In genomic region chr9:109556061-109556460, GRCh38 we compare ENCODE assay signal across 20 cellular contexts. TPM values are rescaled to one million over a fixed set of nuclear protein-coding genes. Genes with fewer than 3 reads are reported as not detected.
DNase-seq lines count a peak whose midpoint lies in the region; ATAC-seq, FAIRE-seq and TF ChIP-seq lines count a peak whose summit lies in the region.
"Had no signal": no experiment of that assay in that cellular context is flagged by ENCODE, and none has a peak within 500 bp of the region (broad histone marks: within the 10 kb centered on the region; RNA-seq: fewer than 3 reads in every experiment).

No MANE protein-coding gene starts in this region.

- H3K9me3 ChIP-seq in HUES64 (ENCODE audit: insufficient read depth, low read depth, low read length) (no peaks in the 10 kb centered on the region), mammary epithelial cell (replicated peaks; ENCODE audit: insufficient read depth, low read length) (no peaks in the 10 kb centered on the region), keratinocyte (ENCODE audit: control insufficient read depth, low read depth, low read length) (no peaks in the 10 kb centered on the region), suprapubic skin (no peaks in the 10 kb centered on the region)
- H3K9me3 ChIP-seq: mucosa of descending colon had no signal

- CTCF ChIA-PET in mammary epithelial cell (lab: Charles Lee; ENCODE audit: low non-redundant PET), result interaction anchor here (0.7 kb wide), 1 partner anchor 401 kb away, joined by 3 read pairs; no protein-coding TSS in a partner anchor

- ATAC-seq in HG03571 (IDR thresholded peaks at IDR 0.05; ENCODE audit: unreplicated experiment), result no peak
- ATAC-seq in activated T-helper 17 cell treated with anti-CD3 and anti-CD28 coated beads, Interleukin-2, amount 50 U/mL, for 72 hours (replicated peaks), result no peak
- no peak for ATAC-seq in HG03342 (IDR thresholded peaks at IDR 0.05; ENCODE audit: unreplicated experiment)
- ATAC-seq: mucosa of descending colon had no signal

- no peak overlapping the region for H3K9ac ChIP-seq in HUES64 (ENCODE audit: low read depth, low read length)
- no peak overlapping the region for H3K9ac ChIP-seq in mammary epithelial cell (ENCODE audit: insufficient read depth, low read length)
- H3K9ac ChIP-seq in keratinocyte (ENCODE audit: control insufficient read depth, extremely low read depth, insufficient read depth, low read length), result no peak overlapping the region
- H3K9ac ChIP-seq: GM23248 had no signal

- H4K20me1 ChIP-seq in mammary epithelial cell (ENCODE audit: insufficient read depth, low read length) (no peaks in the 10 kb centered on the region), keratinocyte (ENCODE audit: control insufficient read depth, extremely low read depth, insufficient read depth, low read length) (no peaks in the 10 kb centered on the region)

- H3K9me1 ChIP-seq in keratinocyte (ENCODE audit: control insufficient read depth, extremely low read depth, insufficient read depth, low read length), result no peaks in the 10 kb centered on the region

- dilution Hi-C loops in mammary epithelial cell (cut with HindIII; ENCODE audit: low sequenced_read_pairs) (no loop called here), keratinocyte (cut with MboI; ENCODE audit: extremely low pct_ligation_motif_present, low sequenced_read_pairs) (no loop called here)

- TF ChIP-seq CTCF in mammary epithelial cell (conservative IDR thresholded peaks at IDR 0.05 in 1 of 2, IDR thresholded peaks at IDR 0.05 in 1 of 2; ENCODE audit: extremely low read depth in 1 of 2, insufficient read depth in 1 of 2, low read depth in 1 of 2, low read length in 2 of 2) (no peak), keratinocyte (optimal IDR thresholded peaks at IDR 0.05 in 1 of 3, IDR thresholded peaks at IDR 0.05 in 1 of 3, conservative IDR thresholded peaks at IDR 0.05 in 1 of 3; ENCODE audit: extremely low read depth in 1 of 3, insufficient read depth in 2 of 3, low read length in 3 of 3) (no peak), suprapubic skin (IDR thresholded peaks at IDR 0.05) (no peak)

- no peak overlapping the region for H3K4me3 ChIP-seq in HUES64 (ENCODE audit: low read length)
- no peak overlapping the region for H3K4me3 ChIP-seq in mammary epithelial cell (replicated peaks in 1 of 3; ENCODE audit: insufficient read depth in 1 of 3, low read depth in 2 of 3, low read length in 3 of 3)
- peak overlapping the region in 1 of 3 experiments; percentile 7 for H3K4me3 ChIP-seq in keratinocyte (ENCODE audit: control insufficient read depth in 2 of 3, extremely low read depth in 1 of 3, insufficient read depth in 2 of 3, low read depth in 1 of 3, low read length in 3 of 3)
- no peak overlapping the region for H3K4me3 ChIP-seq in suprapubic skin
- H3K4me3 ChIP-seq: GM23248, mucosa of descending colon had no signal

- no peaks in the 10 kb centered on the region for H3K9me3 Mint-ChIP-seq in activated T-helper 17 cell treated with anti-CD3 and anti-CD28 coated beads, Interleukin-2, amount 50 U/mL, for 72 hours
- H3K9me3 Mint-ChIP-seq: activated CD4-positive, alpha-beta T cell treated with anti-CD3 and anti-CD28 coated beads, Interleukin-2, amount 10 ng/mL, durations not matched to agents 24 days and 14 days had no signal

- no peaks in the 10 kb centered on the region for H3K36me3 ChIP-seq in HUES64 (ENCODE audit: insufficient read depth, low read length)
- no peaks in the 10 kb centered on the region for H3K36me3 ChIP-seq in mammary epithelial cell (ENCODE audit: insufficient read depth, low read length)
- H3K36me3 ChIP-seq in keratinocyte (ENCODE audit: control insufficient read depth in 2 of 2, extremely low read depth in 1 of 2, insufficient read depth in 2 of 2, low read length in 2 of 2), result no peaks in the 10 kb centered on the region
- no peaks in the 10 kb centered on the region for H3K36me3 ChIP-seq in suprapubic skin

- H3K27me3 ChIP-seq in HUES64 (ENCODE audit: insufficient read depth, low read length) (no peaks in the 10 kb centered on the region), mammary epithelial cell (ENCODE audit: insufficient read depth, low read length) (no peaks in the 10 kb centered on the region), keratinocyte (ENCODE audit: control insufficient read depth, extremely low read depth, insufficient read depth, low read length) (no peaks in the 10 kb centered on the region), suprapubic skin (no peaks in the 10 kb centered on the region)

- H3K79me2 ChIP-seq in mammary epithelial cell (ENCODE audit: insufficient read depth, low read length), result no peaks in the 10 kb centered on the region
- no peaks in the 10 kb centered on the region for H3K79me2 ChIP-seq in keratinocyte (ENCODE audit: control insufficient read depth, insufficient read depth, low read length)

- intact Hi-C loops in mammary epithelial cell (cut with micrococcal nuclease), result loop anchor here (1.0 to 2.0 kb wide), 3 partner anchors 19 to 83 kb away; no protein-coding TSS in a partner anchor

- H3K4me3 Mint-ChIP-seq in activated T-helper 17 cell treated with anti-CD3 and anti-CD28 coated beads, Interleukin-2, amount 50 U/mL, for 72 hours, result no peak overlapping the region
- H3K4me3 Mint-ChIP-seq: activated CD4-positive, alpha-beta T cell treated with anti-CD3 and anti-CD28 coated beads, Interleukin-2, amount 10 ng/mL, durations not matched to agents 24 days and 14 days had no signal

- H3K27me3 Mint-ChIP-seq in activated T-helper 17 cell treated with anti-CD3 and anti-CD28 coated beads, Interleukin-2, amount 50 U/mL, for 72 hours, result peaks cover 19% of the 10 kb centered on the region

- no peak for TF ChIP-seq POLR2A in suprapubic skin (IDR thresholded peaks at IDR 0.05)

- FAIRE-seq in keratinocyte (lab: Jason Lieb, UNC), result peak; percentile 100

- WGBS in HUES64, result 36% methylated on average over 4 of the region's 4 CpGs
- 5% methylated on average over 4 of the region's 4 CpGs for WGBS in mammary epithelial cell (ENCODE audit: low coverage, missing lambda C conversion rate)
- WGBS in suprapubic skin, result 31% methylated on average over 4 of the region's 4 CpGs

- H3K36me3 Mint-ChIP-seq in activated T-helper 17 cell treated with anti-CD3 and anti-CD28 coated beads, Interleukin-2, amount 50 U/mL, for 72 hours (ENCODE audit: low read depth), result no peaks in the 10 kb centered on the region

- DNase-seq in mammary epithelial cell, result peak; percentile 97
- DNase-seq in keratinocyte (ENCODE audit: low read depth, low spot score), result peak; percentile 89
- DNase-seq in suprapubic skin (ENCODE audit: low spot score in 2 of 2), result no peak
- DNase-seq in cerebellum (ENCODE audit: low spot score), result no peak
- DNase-seq: activated CD4-positive, alpha-beta T cell treated with anti-CD3 and anti-CD28 coated beads, Interleukin-2, amount 10 ng/mL, durations not matched to agents 24 days and 14 days; activated T-cell treated with anti-CD3 and anti-CD28 coated beads, Interleukin-2, amount 50 U/mL, for 48 hours; AML-193; cortex of kidney; GM23248; Karpas-422; NCI-H1694; NCI-H526 treated with DMSO at 0.1 percent for 48 hours; RPMI8226; stimulated activated CD4-positive, alpha-beta T cell treated with anti-CD3 and anti-CD28 coated beads, Interleukin-12 subunit alpha, Interleukin-12 subunit beta, amount 100 ng/mL, for 4 hours; T-helper 2 cell had no signal

- H3K27ac ChIP-seq in HUES64 (ENCODE audit: low read depth, low read length) (peak overlapping the region; percentile 11; the same call in 1 of the 2 replicates), mammary epithelial cell (ENCODE audit: insufficient read depth, low read depth, low read length) (peak overlapping the region; percentile 90), keratinocyte (ENCODE audit: control insufficient read depth, insufficient read depth, low read length) (peak overlapping the region; percentile 75), suprapubic skin (peak overlapping the region; percentile 78)
- H3K27ac ChIP-seq: GM23248 had no signal

- TF ChIP-seq EP300 in suprapubic skin (IDR thresholded peaks at IDR 0.05), result no peak

- H2AFZ ChIP-seq in mammary epithelial cell (ENCODE audit: low read depth, low read length), result peak overlapping the region; percentile 1
- no peak overlapping the region for H2AFZ ChIP-seq in keratinocyte (ENCODE audit: control insufficient read depth, low read length)
- H2AFZ ChIP-seq: GM23248 had no signal

- in situ Hi-C loops in mammary epithelial cell (cut with MboI; ENCODE audit: low sequenced_read_pairs in 2 of 2), result loop anchor here in 1 of 2 donors (25.0 kb wide), 1 partner anchor 506 kb away; no protein-coding TSS in a partner anchor

- no peak overlapping the region for H3K27ac Mint-ChIP-seq in activated T-helper 17 cell treated with anti-CD3 and anti-CD28 coated beads, Interleukin-2, amount 50 U/mL, for 72 hours
- H3K27ac Mint-ChIP-seq: activated CD4-positive, alpha-beta T cell treated with anti-CD3 and anti-CD28 coated beads, Interleukin-2, amount 10 ng/mL, durations not matched to agents 24 days and 14 days had no signal

- no peaks in the 10 kb centered on the region for H3K4me1 Mint-ChIP-seq in activated T-helper 17 cell treated with anti-CD3 and anti-CD28 coated beads, Interleukin-2, amount 50 U/mL, for 72 hours
- H3K4me1 Mint-ChIP-seq: activated CD4-positive, alpha-beta T cell treated with anti-CD3 and anti-CD28 coated beads, Interleukin-2, amount 10 ng/mL, durations not matched to agents 24 days and 14 days had no signal

- H3K4me2 ChIP-seq in mammary epithelial cell (ENCODE audit: insufficient read depth, low read depth, low read length) (peak overlapping the region; percentile 55), keratinocyte (ENCODE audit: control insufficient read depth, extremely low read depth, insufficient read depth, low read depth, low read length) (peak overlapping the region; percentile 66)

- H3K4me1 ChIP-seq in HUES64 (ENCODE audit: insufficient read depth, low read length) (peaks cover 28% of the 10 kb centered on the region), mammary epithelial cell (ENCODE audit: insufficient read depth, low read length) (peaks cover 52% of the 10 kb centered on the region), keratinocyte (ENCODE audit: control insufficient read depth, extremely low read depth, insufficient read depth, low read length) (peaks cover 57% of the 10 kb centered on the region), suprapubic skin (peaks cover 35% of the 10 kb centered on the region)

- BruUV-seq in mammary epithelial cell (replicated peaks; lab: Mats Ljungman, UMichigan), result no TSS peak

RNA-seq across cellular contexts. Expression of gene PTPN3, which starts 58.0 kb away (rescaled TPM):
- polyA plus RNA-seq in HUES64 (2013, experiment 1 of 2), result 0.65 TPM
- 0.95 TPM for polyA plus RNA-seq in HUES64 (2013, experiment 2 of 2)
- total RNA-seq in mammary epithelial cell, result 10 to 100 TPM; 23.0 to 41.8 TPM
- polyA plus RNA-seq in mammary epithelial cell, result 18.2 TPM
- 31.8 TPM for polyA minus RNA-seq in mammary epithelial cell
- 15.9 to 20.6 TPM (median 19.9 TPM) in 3 replicates for polyA plus RNA-seq in keratinocyte
- 8.3 TPM for polyA plus RNA-seq in keratinocyte (2011; ENCODE audit: low read depth)
- 15.4 and 21.3 TPM in 2 replicates for polyA plus RNA-seq in keratinocyte (2011; cell fraction: cytosol; rRNA removed)
- 34.5 and 35.5 TPM in 2 replicates for polyA plus RNA-seq in keratinocyte (2011; cell fraction: nucleus; rRNA removed)
- polyA plus RNA-seq in keratinocyte (2012; ENCODE audit: low replicate concordance), result 13.4 and 15.9 TPM in 2 replicates
- polyA minus RNA-seq in keratinocyte, result 24.3 to 36.2 TPM (median 33.0 TPM) in 3 replicates
- polyA minus RNA-seq in keratinocyte (2011; cell fraction: cytosol; rRNA and poly(A)+ RNA removed), result 17.8 TPM
- 23.1 and 35.5 TPM in 2 replicates for polyA minus RNA-seq in keratinocyte (2011; cell fraction: nucleus; rRNA and poly(A)+ RNA removed)
- 10 to 100 TPM; 31.6 to 64.0 (median 38.7) TPM for total RNA-seq in suprapubic skin
- under 1 TPM; 0.41 to 0.82 TPM for total RNA-seq in activated T-helper 17 cell treated with anti-CD3 and anti-CD28 coated beads, Interleukin-2, amount 50 U/mL, for 72 hours
- 3.4 TPM for total RNA-seq in cerebellum

Comparison
In these comparisons a context has a peak if more than half of its experiments do, and no peak if none do; other contexts are left out.
1. H3K27ac ChIP-seq: peak in every context shown above with its lines; median percentile 90 in mammary epithelial cell; 78 in suprapubic skin; 75 in keratinocyte; 11 in HUES64.
2. DNase-seq: peak in mammary epithelial cell (single experiment) and keratinocyte (single experiment); none in suprapubic skin (0 of 2) and cerebellum (single experiment).